ENCODE assay signal across 8 cellular contexts in the genomic region with DNA sequence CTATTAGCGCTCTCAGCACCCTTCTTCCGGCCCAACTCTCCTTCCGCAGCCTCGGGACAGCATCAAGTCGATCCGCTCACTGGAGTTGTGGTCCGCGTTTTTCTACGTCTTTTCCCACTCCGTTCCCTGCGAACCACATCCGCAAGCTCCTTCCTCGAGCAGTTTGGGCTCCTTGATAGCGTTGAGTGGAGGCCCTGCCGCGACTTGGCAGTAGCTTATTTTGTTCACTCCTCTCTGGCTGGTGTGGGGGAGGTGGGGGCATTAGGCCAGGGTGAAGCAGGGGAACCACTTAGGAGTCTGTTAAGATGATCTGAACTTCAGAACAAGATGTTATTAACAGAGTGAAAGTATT. TPM values are rescaled to one million over a fixed set of nuclear protein-coding genes. Genes with fewer than 3 reads are reported as not detected.
A peak's percentile ranks its signal among the peaks of the same experiment; 100 is the strongest.
DNase-seq lines count a peak whose midpoint lies in the region; ATAC-seq, FAIRE-seq and TF ChIP-seq lines count a peak whose summit lies in the region.
"Not testable (repeated sequence)": the region's sequence is repeated elsewhere in the genome, so short reads cannot be mapped to it uniquely, and the experiment has no call there.

No MANE protein-coding gene starts in this region.

- H3K27me3 Mint-ChIP-seq in stimulated activated naive B cell treated with anti-CD40 and anti-IgM and Interleukin-4, amounts not matched to agents 10 μg/mL and 1 μg/mL and 100 μg/mL, for 72 hours, result not testable (repeated sequence)

- TSS peak; percentile 63 for BruUV-seq in endothelial cell of umbilical vein (replicated peaks; lab: Mats Ljungman, UMichigan)

- H3K9me3 ChIP-seq in endothelial cell of umbilical vein (replicated peaks; ENCODE audit: control insufficient read depth, insufficient read depth, low read length); lower lobe of right lung: not testable (repeated sequence)

- POLR2A ChIA-PET in endothelial cell of umbilical vein (lab: Charles Lee), result not testable (repeated sequence)

- not testable (repeated sequence) for H3K4me1 Mint-ChIP-seq in stimulated activated naive B cell treated with anti-CD40 and anti-IgM and Interleukin-4, amounts not matched to agents 10 μg/mL and 1 μg/mL and 100 μg/mL, for 72 hours

- not testable (repeated sequence) for H3K36me3 ChIP-seq in endothelial cell of umbilical vein (ENCODE audit: control insufficient read depth in 2 of 2, extremely low read depth in 1 of 2, insufficient read depth in 2 of 2, low read length in 2 of 2); lower lobe of right lung

- not testable (repeated sequence) for TF ChIP-seq POLR2A in endothelial cell of umbilical vein (IDR thresholded peaks at IDR 0.05; ENCODE audit: low read depth, low read length)

- dilution Hi-C loops in endothelial cell of umbilical vein (cut with MboI; ENCODE audit: extremely low pct_ligation_motif_present, low sequenced_read_pairs), result not testable (repeated sequence)

- not testable (repeated sequence) for H4K20me1 ChIP-seq in endothelial cell of umbilical vein (replicated peaks; ENCODE audit: control insufficient read depth, extremely low read depth, insufficient read depth, low read length)

- intact Hi-C loops in endothelial cell of umbilical vein (cut with micrococcal nuclease); lower lobe of right lung (cut with DNase I): not testable (repeated sequence)

- DNase-seq in endothelial cell of umbilical vein (ENCODE audit: low read depth, low spot score); lower lobe of right lung; stimulated activated naive B cell treated with anti-CD40 and anti-IgM and Interleukin-4, amounts not matched to agents 10 μg/mL and 1 μg/mL and 100 μg/mL, for 72 hours: not testable (repeated sequence)

- H3K27me3 ChIP-seq in endothelial cell of umbilical vein (ENCODE audit: control insufficient read depth in 2 of 2, insufficient read depth in 2 of 2, low read length in 2 of 2); lower lobe of right lung (ENCODE audit: low read depth): not testable (repeated sequence)

- not testable (repeated sequence) for H3K4me1 ChIP-seq in endothelial cell of umbilical vein (ENCODE audit: control insufficient read depth, extremely low read depth, insufficient read depth, low read length); lower lobe of right lung

- CTCF ChIA-PET in endothelial cell of umbilical vein (lab: Charles Lee), result not testable (repeated sequence)

- not testable (repeated sequence) for TF ChIP-seq CTCF in endothelial cell of umbilical vein (IDR thresholded peaks at IDR 0.05; ENCODE audit: extremely low read depth in 1 of 2, insufficient read depth in 1 of 2, low read depth in 1 of 2, low read length in 2 of 2); lower lobe of right lung (IDR thresholded peaks at IDR 0.05)

- H2AFZ ChIP-seq in endothelial cell of umbilical vein (ENCODE audit: low read depth, low read length), result not testable (repeated sequence)

- H3K9me3 Mint-ChIP-seq in stimulated activated naive B cell treated with anti-CD40 and anti-IgM and Interleukin-4, amounts not matched to agents 10 μg/mL and 1 μg/mL and 100 μg/mL, for 72 hours, result not testable (repeated sequence)

- not testable (repeated sequence) for H3K79me2 ChIP-seq in endothelial cell of umbilical vein (ENCODE audit: control insufficient read depth, insufficient read depth, low read length)

- not testable (repeated sequence) for H3K9me1 ChIP-seq in endothelial cell of umbilical vein (replicated peaks; ENCODE audit: control insufficient read depth, extremely low read depth, insufficient read depth, low read length)

- not testable (repeated sequence) for H3K4me2 ChIP-seq in endothelial cell of umbilical vein (ENCODE audit: insufficient read depth, low read length)

- ATAC-seq in GM18511 (IDR thresholded peaks at IDR 0.05; ENCODE audit: unreplicated experiment) (peak; percentile 51), GM21528 (IDR thresholded peaks at IDR 0.05; ENCODE audit: low FRiP score, unreplicated experiment) (peak; percentile 46), HG02981 (IDR thresholded peaks at IDR 0.05; ENCODE audit: unreplicated experiment) (peak; percentile 18), HG03469 (IDR thresholded peaks at IDR 0.05; ENCODE audit: unreplicated experiment) (peak; percentile 12), lower lobe of right lung (peak; percentile 63 to 68)
- peak; percentile 34 to 42 for ATAC-seq in activated CD4-positive, CD25-positive, alpha-beta regulatory T cell treated with anti-CD3 and anti-CD28 coated beads, Interleukin-2, amount 50 U/mL, for 24 hours
- ATAC-seq in stimulated activated naive B cell treated with anti-CD40 and anti-IgM and Interleukin-4, amounts not matched to agents 10 μg/mL and 1 μg/mL and 100 μg/mL, for 72 hours (replicated peaks), result peak; percentile 62 to 68

- not testable (repeated sequence) for FAIRE-seq in endothelial cell of umbilical vein (lab: Jason Lieb, UNC)

- not testable (repeated sequence) for H3K27ac ChIP-seq in endothelial cell of umbilical vein (ENCODE audit: insufficient read depth, low read depth, low read length); lower lobe of right lung

- H3K9ac ChIP-seq in endothelial cell of umbilical vein (replicated peaks; ENCODE audit: extremely low read depth, insufficient read depth, low read length), result not testable (repeated sequence)

- H3K4me3 Mint-ChIP-seq in stimulated activated naive B cell treated with anti-CD40 and anti-IgM and Interleukin-4, amounts not matched to agents 10 μg/mL and 1 μg/mL and 100 μg/mL, for 72 hours, result not testable (repeated sequence)

- H3K36me3 Mint-ChIP-seq in stimulated activated naive B cell treated with anti-CD40 and anti-IgM and Interleukin-4, amounts not matched to agents 10 μg/mL and 1 μg/mL and 100 μg/mL, for 72 hours, result not testable (repeated sequence)

- H3K27ac Mint-ChIP-seq in stimulated activated naive B cell treated with anti-CD40 and anti-IgM and Interleukin-4, amounts not matched to agents 10 μg/mL and 1 μg/mL and 100 μg/mL, for 72 hours, result not testable (repeated sequence)

- not testable (repeated sequence) for H3K4me3 ChIP-seq in endothelial cell of umbilical vein (replicated peaks in 1 of 3; ENCODE audit: insufficient read depth in 1 of 3, low read depth in 1 of 3, low read length in 3 of 3); lower lobe of right lung

RNA-seq across cellular contexts. Expression of gene SMN1, which starts 0.3 kb away (rescaled TPM):
- total RNA-seq in endothelial cell of umbilical vein (43.5 and 45.8 TPM in 2 replicates), lower lobe of right lung (34.8 TPM)
- 18.3 and 19.8 TPM in 2 replicates for polyA plus RNA-seq in endothelial cell of umbilical vein
- 21.3 and 25.1 TPM in 2 replicates for polyA plus RNA-seq in endothelial cell of umbilical vein (2011; cell fraction: cytosol; rRNA removed)
- 29.9 and 32.9 TPM in 2 replicates for polyA plus RNA-seq in endothelial cell of umbilical vein (2011; cell fraction: nucleus; rRNA removed)
- 30.6 and 38.3 TPM in 2 replicates for polyA plus RNA-seq in endothelial cell of umbilical vein (2012)
- polyA minus RNA-seq in endothelial cell of umbilical vein, result 21.5 and 22.6 TPM in 2 replicates
- 14.7 TPM for polyA minus RNA-seq in endothelial cell of umbilical vein (2011; cell fraction: cytosol; rRNA and poly(A)+ RNA removed)
- polyA minus RNA-seq in endothelial cell of umbilical vein (2011; cell fraction: nucleus; rRNA and poly(A)+ RNA removed), result 28.5 and 36.9 TPM in 2 replicates

RNA-seq across cellular contexts. Expression of gene SERF1A, which starts 24.7 kb away (rescaled TPM):
- total RNA-seq in endothelial cell of umbilical vein, result 5.1 and 6.7 TPM in 2 replicates
- 1.7 and 1.9 TPM in 2 replicates for polyA plus RNA-seq in endothelial cell of umbilical vein
- polyA plus RNA-seq in endothelial cell of umbilical vein (2011; cell fraction: cytosol; rRNA removed), result 1.4 and 2.3 TPM in 2 replicates
- 1.5 and 3.2 TPM in 2 replicates for polyA plus RNA-seq in endothelial cell of umbilical vein (2011; cell fraction: nucleus; rRNA removed)
- polyA plus RNA-seq in endothelial cell of umbilical vein (2012), result 1.9 and 2.1 TPM in 2 replicates
- 1.2 and 1.4 TPM in 2 replicates for polyA minus RNA-seq in endothelial cell of umbilical vein
- 4.6 TPM for polyA minus RNA-seq in endothelial cell of umbilical vein (2011; cell fraction: cytosol; rRNA and poly(A)+ RNA removed)
- polyA minus RNA-seq in endothelial cell of umbilical vein (2011; cell fraction: nucleus; rRNA and poly(A)+ RNA removed), result 4.4 and 5.5 TPM in 2 replicates
- 7.5 TPM for total RNA-seq in lower lobe of right lung

Comparison
In these comparisons a context has a peak if more than half of its experiments do, and no peak if none do; other contexts are left out.
1. ATAC-seq: peak in every context shown above with its lines; median percentile 66 in lower lobe of right lung; 65 in stimulated activated naive B cell treated with anti-CD40 and anti-IgM and Interleukin-4, amounts not matched to agents 10 μg/mL and 1 μg/mL and 100 μg/mL, for 72 hours; 51 in GM18511; 46 in GM21528; 38 in activated CD4-positive, CD25-positive, alpha-beta regulatory T cell treated with anti-CD3 and anti-CD28 coated beads, Interleukin-2, amount 50 U/mL, for 24 hours; 18 in HG02981; 12 in HG03469.